1 cellular context compared by ENCODE assay signal in genomic region chr11:2312232-2313042, GRCh38.
TF ChIP-seq lines count a peak whose summit lies in the region.

No MANE protein-coding gene starts in this region.

TF ChIP-seq in WTC11, 78 proteins besides CTCF, POLR2A, EP300 and RAD21 (continued from another document):
- no peak for TF ChIP-seq PRDM15 (CRISPR knock-in tag; IDR thresholded peaks at IDR 0.05)
- no peak for TF ChIP-seq NR1H2 (CRISPR knock-in tag; IDR thresholded peaks at IDR 0.05)
- no peak for TF ChIP-seq ZNF232 (CRISPR knock-in tag; IDR thresholded peaks at IDR 0.05)
- no peak for TF ChIP-seq PRRX2 (CRISPR knock-in tag; IDR thresholded peaks at IDR 0.05)
- TF ChIP-seq ZNF219 (CRISPR knock-in tag; IDR thresholded peaks at IDR 0.05; ENCODE audit: borderline replicate concordance): no peak
- no peak for TF ChIP-seq ZNF317 (CRISPR knock-in tag; IDR thresholded peaks at IDR 0.05; ENCODE audit: borderline replicate concordance, low read depth)
- TF ChIP-seq ZBTB21 (CRISPR knock-in tag; IDR thresholded peaks at IDR 0.05; ENCODE audit: borderline replicate concordance): no peak
- no peak for TF ChIP-seq ERG (CRISPR knock-in tag; IDR thresholded peaks at IDR 0.05)
- no peak for TF ChIP-seq IRF2 (CRISPR knock-in tag; IDR thresholded peaks at IDR 0.05; ENCODE audit: borderline replicate concordance, low read depth)
- no peak for TF ChIP-seq MXD4 (CRISPR knock-in tag; IDR thresholded peaks at IDR 0.05; ENCODE audit: borderline replicate concordance)
TF ChIP-seq in WTC11: peak in this region for 0.
